In the genomic region with DNA sequence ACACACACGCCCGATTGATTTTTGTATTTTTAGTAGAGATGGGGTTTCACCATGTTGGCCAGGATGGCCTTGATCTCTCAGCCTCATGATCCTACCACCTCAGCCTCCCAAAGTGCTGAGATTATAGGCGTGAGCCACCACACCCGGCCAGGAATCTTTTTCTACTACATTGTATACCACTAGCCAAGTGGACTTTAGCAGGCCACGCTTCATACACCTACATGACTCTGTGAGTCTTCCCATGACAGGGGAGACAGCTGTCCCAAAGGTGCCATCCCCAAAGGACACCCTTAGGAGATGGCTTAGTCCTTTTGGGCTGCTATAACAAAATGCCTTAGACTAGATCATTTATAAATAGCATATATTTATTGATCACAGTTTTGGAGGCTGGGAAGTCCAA, we compare ENCODE assay signal across 8 cellular contexts. TPM values are rescaled to one million over a fixed set of nuclear protein-coding genes. Genes with fewer than 3 reads are reported as not detected.
"Had no signal": no experiment of that assay in that cellular context is flagged by ENCODE, and none has a peak within 500 bp of the region (broad histone marks: within the 10 kb centered on the region; RNA-seq: fewer than 3 reads in every experiment).

No MANE protein-coding gene starts in this region.

- FAIRE-seq: HepG2, HTR-8/SVneo, K562 had no signal

- H3K4me3 Mint-ChIP-seq: IgD-negative memory B cell had no signal

- H3K27ac Mint-ChIP-seq: IgD-negative memory B cell had no signal

- H3K27ac ChIP-seq: HL-60 had no signal

- ATAC-seq: HepG2 had no signal

- H3K4me3 ChIP-seq: K562 had no signal

- DNase-seq: IMR-90 had no signal

- H3K36me3 Mint-ChIP-seq: IgD-negative memory B cell had no signal

- H3K9me3 Mint-ChIP-seq: IgD-negative memory B cell had no signal

RNA-seq across cellular contexts. Expression of a gene that starts 32.8 kb away (rescaled TPM):
- total RNA-seq: HepG2, HT-29, IMR-90 had no signal
- polyA plus RNA-seq: HepG2, IMR-90 had no signal

RNA-seq across cellular contexts. Expression of a gene that starts 35.3 kb away (rescaled TPM):
- total RNA-seq: HepG2, HT1080 had no signal
- polyA plus RNA-seq: HepG2, IgD-negative memory B cell had no signal
